1 cellular context compared by ENCODE assay signal in genomic region chr7:101161692-101162461, GRCh38.
TF ChIP-seq lines count a peak whose summit lies in the region.

No MANE protein-coding gene starts in this region.

TF ChIP-seq in HCT116, 20 proteins besides CTCF, POLR2A, EP300 and RAD21:
- TF ChIP-seq YY1 (IDR thresholded peaks at IDR 0.05; ENCODE audit: extremely low read depth, insufficient replicate concordance, low read depth, low read length): no peak
- no peak for TF ChIP-seq SRF (IDR thresholded peaks at IDR 0.05; ENCODE audit: low read depth)
- no peak for TF ChIP-seq ZNF274 (IDR thresholded peaks at IDR 0.05; ENCODE audit: low read depth, low read length)
- no peak for TF ChIP-seq CBX3 (IDR thresholded peaks at IDR 0.05; ENCODE audit: low read depth)
- no peak for TF ChIP-seq SIN3A (IDR thresholded peaks at IDR 0.05; ENCODE audit: low read depth)
- no peak for TF ChIP-seq ZBTB33 (IDR thresholded peaks at IDR 0.05; ENCODE audit: extremely low read depth, insufficient replicate concordance, low read length)
- TF ChIP-seq ATF3 (IDR thresholded peaks at IDR 0.05): no peak
- no peak for TF ChIP-seq CEBPB (IDR thresholded peaks at IDR 0.05; ENCODE audit: low read depth)
- TF ChIP-seq SP1 (IDR thresholded peaks at IDR 0.05; ENCODE audit: low read depth): no peak
- TF ChIP-seq MAX (IDR thresholded peaks at IDR 0.05): no peak
- TF ChIP-seq FOSL1 (IDR thresholded peaks at IDR 0.05; ENCODE audit: low read depth): no peak
